In genomic region chr2:44833123-44834069, GRCh38 we compare ENCODE assay signal across 10 cellular contexts.
DNase-seq lines count a peak whose midpoint lies in the region; ATAC-seq and TF ChIP-seq lines count a peak whose summit lies in the region.
"Had no signal": no experiment of that assay in that cellular context is flagged by ENCODE, and none has a peak within 500 bp of the region (broad histone marks: within the 10 kb centered on the region; RNA-seq: fewer than 3 reads in every experiment).

No MANE protein-coding gene starts in this region.

- no peaks in the 10 kb centered on the region for H3K36me3 Mint-ChIP-seq in MCF 10A (ENCODE audit: insufficient read depth, unreplicated experiment)

- H3K27me3 Mint-ChIP-seq in MCF 10A (ENCODE audit: insufficient read depth, unreplicated experiment): no peaks in the 10 kb centered on the region

- no peak for TF ChIP-seq POLR2A in breast epithelium (IDR thresholded peaks at IDR 0.05)

- H3K27ac ChIP-seq in breast epithelium: no peak overlapping the region
- H3K27ac ChIP-seq in RWPE1: no peak overlapping the region

- intact Hi-C loops in MCF 10A (cut with micrococcal nuclease): no loop called here
- intact Hi-C loops in breast epithelium (cut with DNase I; ENCODE audit: low total_unique reads): loop anchor here (2.0 kb wide), 1 partner anchor 43 kb away; no protein-coding TSS in a partner anchor

- POLR2A ChIA-PET in MCF 10A (lab: Yijun Ruan, JAX) (interaction anchor here (0.6 to 1.2 kb wide), 3 partner anchors 67 to 852 kb away, joined by 3 read pairs; no protein-coding TSS in a partner anchor), RWPE1 (lab: Yijun Ruan, JAX; ENCODE audit: low non-redundant PET) (no interaction called here)

- no peak overlapping the region for H3K4me3 Mint-ChIP-seq in MCF 10A (ENCODE audit: unreplicated experiment)
- H3K4me3 Mint-ChIP-seq: activated T-cell treated with anti-CD3 and anti-CD28 coated beads, Interleukin-2, amount 50 U/mL, for 4 hours had no signal

- DNase-seq in MCF 10A (ENCODE audit: unreplicated experiment) (peak; percentile 36), breast epithelium (ENCODE audit: low spot score in 2 of 2) (no peak), RWPE1 (ENCODE audit: low spot score) (peak; percentile 15), stromal cell of bone marrow (ENCODE audit: low read depth) (peak; percentile 3), DMS153 treated with DMSO at 0.1 percent for 48 hours (lab: John Stamatoyannopoulos, UW; ENCODE audit: unreplicated experiment) (no peak), GDM1 (lab: John Stamatoyannopoulos, UW) (no peak)
- no peak for DNase-seq in activated CD8-positive, alpha-beta memory T cell treated with anti-CD3 and anti-CD28 coated beads, Interleukin-2, amount 50 U/mL, for 48 hours
- DNase-seq: activated T-cell treated with anti-CD3 and anti-CD28 coated beads, Interleukin-2, amount 50 U/mL, for 4 hours; mesendoderm had no signal

- peak; percentile 53 for ATAC-seq in HG02870 (IDR thresholded peaks at IDR 0.05; ENCODE audit: unreplicated experiment)

- no peaks in the 10 kb centered on the region for H3K36me3 ChIP-seq in breast epithelium

- H3K4me1 ChIP-seq in breast epithelium: no peaks in the 10 kb centered on the region

- peaks cover 8% of the 10 kb centered on the region for H3K9me3 Mint-ChIP-seq in MCF 10A (ENCODE audit: unreplicated experiment)
- H3K9me3 Mint-ChIP-seq: activated T-cell treated with anti-CD3 and anti-CD28 coated beads, Interleukin-2, amount 50 U/mL, for 4 hours had no signal

- no peaks in the 10 kb centered on the region for H3K27me3 ChIP-seq in breast epithelium

- no peak overlapping the region for H3K27ac Mint-ChIP-seq in MCF 10A (ENCODE audit: low read depth, unreplicated experiment)

- no peak overlapping the region for H3K4me3 ChIP-seq in breast epithelium

- BruUV-seq in MCF 10A (replicated peaks; lab: Mats Ljungman, UMichigan): no TSS peak

- CTCF ChIA-PET in MCF 10A (lab: Yijun Ruan, JAX): no interaction called here
- CTCF ChIA-PET in RWPE1 (lab: Yijun Ruan, JAX): no interaction called here

- peaks cover 0 to 11% of the 10 kb centered on the region in 2 donors for H3K9me3 ChIP-seq in breast epithelium

- H3K4me1 Mint-ChIP-seq in MCF 10A (ENCODE audit: insufficient read depth, unreplicated experiment): no peaks in the 10 kb centered on the region

- TF ChIP-seq CTCF in MCF 10A (IDR thresholded peaks at IDR 0.05; ENCODE audit: unreplicated experiment) (no peak), breast epithelium (IDR thresholded peaks at IDR 0.05) (no peak), RWPE1 (conservative IDR thresholded peaks at IDR 0.05; ENCODE audit: low read depth) (no peak)

Comparison
In these comparisons a context has a peak if more than half of its experiments do, and no peak if none do; other contexts are left out.
1. DNase-seq: peak in MCF 10A (single experiment), RWPE1 (single experiment) and stromal cell of bone marrow (single experiment); none in breast epithelium (0 of 2), DMS153 treated with DMSO at 0.1 percent for 48 hours (single experiment), activated CD8-positive, alpha-beta memory T cell treated with anti-CD3 and anti-CD28 coated beads, Interleukin-2, amount 50 U/mL, for 48 hours (single experiment) and GDM1 (single experiment).